Comparison of ENCODE assay signal across 8 cellular contexts in genomic region chr1:30908886-30909777, GRCh38. TPM values are rescaled to one million over a fixed set of nuclear protein-coding genes. Genes with fewer than 3 reads are reported as not detected.
DNase-seq lines count a peak whose midpoint lies in the region; ATAC-seq, FAIRE-seq and TF ChIP-seq lines count a peak whose summit lies in the region.

No MANE protein-coding gene starts in this region.

- POLR2A ChIA-PET in K562 (lab: Yijun Ruan, JAX) = interaction anchor here (0.9 to 2.5 kb wide), 5 partner anchors 105 to 190 kb away, joined by 3 to 19 read pairs (median 4); no protein-coding TSS in a partner anchor

- H3K36me3 ChIP-seq in K562 (ENCODE audit: control insufficient read depth, insufficient read depth, low read length) = no peaks in the 10 kb centered on the region
- no peaks in the 10 kb centered on the region for H3K36me3 ChIP-seq in tibial nerve

- H3K27me3 Mint-ChIP-seq in activated T-cell treated with anti-CD3 and anti-CD28 coated beads, Interleukin-2, amount 50 U/mL, for 24 hours = peaks cover 51% of the 10 kb centered on the region

- TF ChIP-seq POLR2A in K562 (conservative IDR thresholded peaks at IDR 0.05) (no peak), tibial nerve (IDR thresholded peaks at IDR 0.05) (no peak), GM18505 (IDR thresholded peaks at IDR 0.05; ENCODE audit: borderline replicate concordance, extremely low read depth, insufficient read depth, insufficient read length) (no peak)

- H3K4me3 ChIP-seq in K562 (peak overlapping the region; percentile 30), tibial nerve (peak overlapping the region; percentile 31 to 67 (median 51))

- no peak for TF ChIP-seq EP300 in K562 (IDR thresholded peaks at IDR 0.05; ENCODE audit: low read length)
- no peak for TF ChIP-seq EP300 in tibial nerve (IDR thresholded peaks at IDR 0.05)

- H3K36me3 Mint-ChIP-seq in activated T-cell treated with anti-CD3 and anti-CD28 coated beads, Interleukin-2, amount 50 U/mL, for 24 hours (ENCODE audit: low read depth) = no peaks in the 10 kb centered on the region

- TF ChIP-seq CTCF in K562 (IDR thresholded peaks at IDR 0.05 in 2 of 3, conservative IDR thresholded peaks at IDR 0.05 in 1 of 3; ENCODE audit: insufficient read depth in 2 of 3, low read depth in 1 of 3, low read length in 3 of 3) (peak in 2 of 3 experiments; percentile 8 to 26; a peak in 1 of 6 replicates), tibial nerve (IDR thresholded peaks at IDR 0.05) (no peak)

- H3K9me1 ChIP-seq in K562 (ENCODE audit: control insufficient read depth, insufficient read depth, low read length) = no peaks in the 10 kb centered on the region

- H2AFZ ChIP-seq in K562 (ENCODE audit: low read depth, low read length) = peak overlapping the region; percentile 80

- ATAC-seq in K562 (peak; percentile 51), left lobe of liver (peak; percentile 4), HG03039 (IDR thresholded peaks at IDR 0.05; ENCODE audit: unreplicated experiment) (no peak), GM18505 (IDR thresholded peaks at IDR 0.05; ENCODE audit: unreplicated experiment) (no peak), GM21381 (IDR thresholded peaks at IDR 0.05; ENCODE audit: unreplicated experiment) (no peak)

- H4K20me1 ChIP-seq in K562 (replicated peaks; ENCODE audit: control insufficient read depth, insufficient read depth, low read length) = peaks cover 15% of the 10 kb centered on the region

- H3K27ac Mint-ChIP-seq in activated T-cell treated with anti-CD3 and anti-CD28 coated beads, Interleukin-2, amount 50 U/mL, for 24 hours = peak overlapping the region; percentile 75

- H3K4me1 ChIP-seq in K562 (replicated peaks in 1 of 2; ENCODE audit: control insufficient read depth in 2 of 2, insufficient read depth in 2 of 2, low read length in 2 of 2) (peaks cover 27 to 55% of the 10 kb centered on the region in 2 experiments), tibial nerve (peaks cover 0 to 60% (median 20%) of the 10 kb centered on the region in 4 donors)

- no peaks in the 10 kb centered on the region for H3K9me3 Mint-ChIP-seq in activated T-cell treated with anti-CD3 and anti-CD28 coated beads, Interleukin-2, amount 50 U/mL, for 24 hours

- no peaks in the 10 kb centered on the region for H3K9me3 ChIP-seq in K562 (replicated peaks; ENCODE audit: control insufficient read depth, insufficient read depth, low read depth, low read length)
- H3K9me3 ChIP-seq in tibial nerve = no peaks in the 10 kb centered on the region

- H3K27ac ChIP-seq in K562 (ENCODE audit: extremely low read depth, low read depth, low read length) = peak overlapping the region; percentile 52
- H3K27ac ChIP-seq in tibial nerve = peak overlapping the region; percentile 46 to 90 (median 80)

- H3K4me2 ChIP-seq in K562 (ENCODE audit: insufficient read depth, low read length) = peak overlapping the region; percentile 63

- peaks cover 15% of the 10 kb centered on the region for H3K4me1 Mint-ChIP-seq in activated T-cell treated with anti-CD3 and anti-CD28 coated beads, Interleukin-2, amount 50 U/mL, for 24 hours (ENCODE audit: low read depth)

- 34% methylated on average over 26 of the region's 43 CpGs for WGBS in K562 (ENCODE audit: insufficient coverage, low coverage, missing lambda C conversion rate)
- 34 to 47% methylated on average over 19 to 22 of the region's 43 CpGs for WGBS in tibial nerve, 2 donors

- peak; percentile 47 for DNase-seq in activated T-cell treated with anti-CD3 and anti-CD28 coated beads, Interleukin-2, amount 50 U/mL, for 24 hours
- DNase-seq in activated T-cell treated with anti-CD3 and anti-CD28 coated beads for 4 hours (no peak), K562 (ENCODE audit: extremely low read depth in 1 of 4, low spot score in 3 of 4) (peak in 2 of 4 experiments; percentile 51 to 71), left lobe of liver (ENCODE audit: low spot score) (no peak), tibial nerve (ENCODE audit: low spot score in 2 of 2) (no peak)

- peak overlapping the region; percentile 76 for H3K4me3 Mint-ChIP-seq in activated T-cell treated with anti-CD3 and anti-CD28 coated beads, Interleukin-2, amount 50 U/mL, for 24 hours

- H3K9ac ChIP-seq in K562 (ENCODE audit: insufficient read depth in 1 of 2, low read depth in 2 of 2, low read length in 2 of 2) = peak overlapping the region; percentile 43 to 86; a peak in 3 of 4 replicates

- H3K27me3 ChIP-seq in K562 (ENCODE audit: control insufficient read depth in 2 of 2, insufficient read depth in 2 of 2, low read length in 2 of 2) (no peaks in the 10 kb centered on the region), tibial nerve (no peaks in the 10 kb centered on the region)

- in situ Hi-C loops in K562 (cut with MboI) = no loop called here

- FAIRE-seq in K562 (lab: Jason Lieb, UNC) = peak; percentile 72

- CTCF ChIA-PET in K562 (lab: Yijun Ruan, JAX; ENCODE audit: low intra/inter-chr PET ratio) = interaction anchor here (4.7 to 4.8 kb wide), 2 partner anchors 106 to 126 kb away, joined by 90 to 109 read pairs; no protein-coding TSS in a partner anchor

- intact Hi-C loops in K562 (cut with micrococcal nuclease) = no loop called here

- H3K79me2 ChIP-seq in K562 (ENCODE audit: control insufficient read depth, insufficient read depth, low read length) = peaks cover 17% of the 10 kb centered on the region

- TSS peak; percentile 54 for BruUV-seq in K562 (replicated peaks; lab: Mats Ljungman, UMichigan)

- TF ChIP-seq RAD21 in K562 (CRISPR knock-in tag; conservative IDR thresholded peaks at IDR 0.05 in 1 of 2, IDR thresholded peaks at IDR 0.05 in 1 of 2) = 0 out of 4 replicates have a peak, but pooled peaks of 1 of the 2 experiments have one; percentile 3

TF ChIP-seq in K562, 482 proteins besides CTCF, POLR2A, EP300 and RAD21 (continues in another document):
- TF ChIP-seq, protein P1, sequence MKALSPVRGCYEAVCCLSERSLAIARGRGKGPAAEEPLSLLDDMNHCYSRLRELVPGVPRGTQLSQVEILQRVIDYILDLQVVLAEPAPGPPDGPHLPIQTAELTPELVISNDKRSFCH (CRISPR knock-in tag; IDR thresholded peaks at IDR 0.05) = no peak
- TF ChIP-seq, protein P1 (tag; IDR thresholded peaks at IDR 0.05) = peak; percentile 56; the same call in 1 of the 2 replicates
- TF ChIP-seq HDAC1 (IDR thresholded peaks at IDR 0.05) = 0 out of 4 replicates have a peak, but pooled peaks of 1 of the 2 experiments have one; percentile 39

RNA-seq across cellular contexts. Expression of gene SDC3, which starts 0.6 kb away (rescaled TPM):
- total RNA-seq in K562 (2011; cell fraction: chromatin; rRNA removed; ENCODE audit: low replicate concordance) = 13.1 and 24.6 TPM in 2 replicates
- total RNA-seq in K562 (2011; cell fraction: nucleolus; rRNA removed) = 24.0 and 32.2 TPM in 2 replicates
- 29.8 and 31.2 TPM in 2 replicates for total RNA-seq in K562 (2011; cell fraction: nucleoplasm; rRNA removed)
- 12.1 and 20.7 TPM in 2 replicates for total RNA-seq in K562 (2014; rRNA removed)
- total RNA-seq in K562 (2014; rRNA removed; fragmentation: Illumina TruSeq; extraction: Trizol) = 8.6 and 9.0 TPM in 2 replicates
- total RNA-seq in K562 (2015; rRNA removed; fragmentation: Illumina TruSeq; extraction: Trizol) = 17.6 and 18.3 TPM in 2 replicates
- 39.4 and 44.1 TPM in 2 replicates for total RNA-seq in K562 (2021)
- polyA plus RNA-seq in K562 (2011; rRNA removed) = 6.5 and 8.9 TPM in 2 replicates
- 8.4 and 12.2 TPM in 2 replicates for polyA plus RNA-seq in K562 (2011; cell fraction: cytosol; rRNA removed)
- 15.0 and 19.6 TPM in 2 replicates for polyA plus RNA-seq in K562 (2011; cell fraction: nucleus; rRNA removed)
- polyA plus RNA-seq in K562 (2012) = 39.4 and 99.6 TPM in 2 replicates
- polyA plus RNA-seq in K562 (2014; fragmentation: Illumina TruSeq; extraction: Trizol) = 30.5 and 39.3 TPM in 2 replicates
- polyA plus RNA-seq in K562 (2014; fragmentation: Nextera tagmentation; extraction: Ambion mirVana) = under 1 TPM; 0.38 to 0.56 TPM
- polyA plus RNA-seq in K562 (2014; rRNA removed) = 20.4 and 24.5 TPM in 2 replicates
- polyA minus RNA-seq in K562 (2011; rRNA and poly(A)+ RNA removed) = 4.6 and 6.4 TPM in 2 replicates
- polyA minus RNA-seq in K562 (2011; cell fraction: cytosol; rRNA and poly(A)+ RNA removed) = 12.1 and 19.4 TPM in 2 replicates
- polyA minus RNA-seq in K562 (2011; cell fraction: nucleus; rRNA and poly(A)+ RNA removed) = 3.4 and 3.8 TPM in 2 replicates
- 17.1 TPM for total RNA-seq in left lobe of liver
- 10 to 100 TPM; 47.1 to 78.9 (median 64.2) TPM for total RNA-seq in tibial nerve

Comparison
In these comparisons a context has a peak if more than half of its experiments do, and no peak if none do; other contexts are left out.
1. ATAC-seq: peak in K562 (single experiment) and left lobe of liver (single experiment); none in HG03039 (single experiment), GM18505 (single experiment) and GM21381 (single experiment).
2. CTCF ChIP-seq: peak in K562 (2 of 3); none in tibial nerve (0 of 5).